Comparison of ENCODE assay signal across 1 cellular context in genomic region chr13:60162096-60162495, GRCh38.
TF ChIP-seq lines count a peak whose summit lies in the region.

No MANE protein-coding gene starts in this region.

TF ChIP-seq in SK-N-SH, 30 proteins besides CTCF, POLR2A, EP300 and RAD21 (continued from another document):
- TF ChIP-seq SIN3A (IDR thresholded peaks at IDR 0.05; ENCODE audit: borderline replicate concordance, low read depth, low read length) (no peak), RXRA (IDR thresholded peaks at IDR 0.05; ENCODE audit: borderline replicate concordance, low read depth) (no peak), FOSL2 (IDR thresholded peaks at IDR 0.05; ENCODE audit: borderline replicate concordance, low read depth) (no peak), ZBTB33 (IDR thresholded peaks at IDR 0.05; ENCODE audit: borderline replicate concordance, low read depth) (no peak), SMC3 (IDR thresholded peaks at IDR 0.05; ENCODE audit: low read depth, low read length) (no peak)
- TF ChIP-seq, protein P1, sequence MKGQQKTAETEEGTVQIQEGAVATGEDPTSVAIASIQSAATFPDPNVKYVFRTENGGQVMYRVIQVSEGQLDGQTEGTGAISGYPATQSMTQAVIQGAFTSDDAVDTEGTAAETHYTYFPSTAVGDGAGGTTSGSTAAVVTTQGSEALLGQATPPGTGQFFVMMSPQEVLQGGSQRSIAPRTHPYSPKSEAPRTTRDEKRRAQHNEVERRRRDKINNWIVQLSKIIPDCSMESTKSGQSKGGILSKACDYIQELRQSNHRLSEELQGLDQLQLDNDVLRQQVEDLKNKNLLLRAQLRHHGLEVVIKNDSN (IDR thresholded peaks at IDR 0.05; ENCODE audit: borderline replicate concordance, low read depth) = no peak
